30 cellular contexts compared by ENCODE assay signal in genomic region chr2:218755198-218755566, GRCh38. TPM values are rescaled to one million over a fixed set of nuclear protein-coding genes. Genes with fewer than 3 reads are reported as not detected.
"Had no signal": no experiment of that assay in that cellular context is flagged by ENCODE, and none has a peak within 500 bp of the region (broad histone marks: within the 10 kb centered on the region; RNA-seq: fewer than 3 reads in every experiment).

No MANE protein-coding gene starts in this region.

- H3K4me3 ChIP-seq: adrenal gland, SJCRH30, SK-N-MC had no signal

- H3K27ac ChIP-seq: adrenal gland, brain microvascular endothelial cell, SJCRH30, SK-N-MC, WERI-Rb-1 had no signal

- H3K27me3 ChIP-seq: adrenal gland, brain microvascular endothelial cell, SJCRH30 had no signal

- ATAC-seq: activated naive CD4-positive, alpha-beta T cell treated with anti-CD3 and anti-CD28 coated beads, Interleukin-2, amount 50 U/mL, for 72 hours; Panc1 had no signal

- H3K9me3 ChIP-seq: adrenal gland, SJCRH30 had no signal

- H3K4me1 ChIP-seq: adrenal gland, SJCRH30 had no signal

- DNase-seq: activated CD4-positive, alpha-beta memory T cell treated with anti-CD3 and anti-CD28 coated beads, Interleukin-2, amount 10 ng/mL, durations not matched to agents 7 days and 5 days; activated CD4-positive, alpha-beta T cell treated with anti-CD3 and anti-CD28 coated beads for 1 hour; activated CD4-positive, alpha-beta T cell treated with anti-CD3 and anti-CD28 coated beads for 48 hours; activated CD4-positive, CD25-positive, alpha-beta regulatory T cell; activated gamma-delta T cell; activated naive CD4-positive, alpha-beta T cell treated with anti-CD3 and anti-CD28 coated beads for 36 hours; activated T-cell treated with anti-CD3 and anti-CD28 coated beads, Interleukin-2, amount 50 U/mL, for 24 hours; adrenal gland; brain microvascular endothelial cell; central memory CD4-positive, alpha-beta T cell; Karpas-422; NCI-H1048; NCI-H1105 treated with DMSO at 0.1 percent for 48 hours; NCI-H1436; NCI-H1694; NCI-H1930; NCI-H2081 treated with DMSO at 0.1 percent for 48 hours; NCI-H226; NCI-H446 treated with DMSO at 0.1 percent for 48 hours; NCI-H524 treated with DMSO at 0.1 percent for 48 hours; SHP77; SJCRH30; T1000; WERI-Rb-1 had no signal

RNA-seq across cellular contexts. Expression of gene CYP27A1, which starts 26.8 kb away (rescaled TPM):
- total RNA-seq: activated CD4-positive, alpha-beta memory T cell treated with anti-CD3 and anti-CD28 coated beads, Interleukin-2, amount 10 ng/mL, durations not matched to agents 7 days and 5 days; activated CD8-positive, alpha-beta memory T cell treated with anti-CD3 and anti-CD28 coated beads for 36 hours; activated naive CD4-positive, alpha-beta T cell treated with anti-CD3 and anti-CD28 coated beads for 36 hours; activated T-helper 2 cell treated with anti-CD3 and anti-CD28 coated beads, Interferon-gamma antibody, Interleukin-2, Interleukin-4, amounts not matched to agents 10 μg/mL and 5 μg/mL and 100 μg/mL, durations not matched to agents 14 hours and 24 hours and 36 hours; MCF 10A had no signal
